ENCODE assay signal across 25 cellular contexts in the genomic region with DNA sequence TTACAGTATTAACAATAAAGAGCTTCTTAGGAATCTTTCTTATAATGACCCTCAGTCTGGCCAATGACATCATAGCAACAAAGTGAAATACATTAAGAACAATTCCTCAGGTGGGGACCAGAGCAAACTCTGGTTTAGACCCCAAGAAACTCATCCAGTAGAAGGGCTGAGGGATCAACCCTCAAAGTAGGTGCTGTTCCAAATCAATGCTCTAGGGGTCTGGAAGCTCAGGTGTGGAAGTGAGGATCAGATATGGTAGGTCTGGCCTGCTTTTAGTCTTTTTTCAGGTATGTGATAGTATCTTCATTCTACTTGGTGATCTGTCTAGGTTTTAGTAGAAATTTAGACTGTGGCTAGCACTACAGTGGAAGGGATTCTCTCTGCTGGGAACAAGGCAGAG.
DNase-seq lines count a peak whose midpoint lies in the region; ATAC-seq, FAIRE-seq and TF ChIP-seq lines count a peak whose summit lies in the region.
"Had no signal": no experiment of that assay in that cellular context is flagged by ENCODE, and none has a peak within 500 bp of the region (broad histone marks: within the 10 kb centered on the region; RNA-seq: fewer than 3 reads in every experiment).

No MANE protein-coding gene starts in this region.

- H3K36me3 ChIP-seq in H1 (ENCODE audit: control insufficient read depth in 2 of 4, insufficient read depth in 4 of 4, low read length in 3 of 4) (no peaks in the 10 kb centered on the region; a peak in 1 of 8 replicates), heart right ventricle (no peaks in the 10 kb centered on the region)
- H3K36me3 ChIP-seq: HAP-1, tibial nerve had no signal

- FAIRE-seq in H1 (lab: Jason Lieb, UNC) = no peak
- FAIRE-seq: kidney had no signal

- H2AK5ac ChIP-seq in H1 (ENCODE audit: low read depth, low read length) = no peak overlapping the region

- no peak overlapping the region for H2BK120ac ChIP-seq in H1 (replicated peaks; ENCODE audit: low read depth, low read length)

- H3K4ac ChIP-seq in H1 (replicated peaks; ENCODE audit: insufficient read length, low read depth, low read length) = no peak overlapping the region

- H3K27me3 ChIP-seq in H1 (replicated peaks in 1 of 4; ENCODE audit: control insufficient read depth in 3 of 4, extremely low read depth in 1 of 4, insufficient read depth in 3 of 4, low read length in 3 of 4) (no peaks in the 10 kb centered on the region), heart right ventricle (no peaks in the 10 kb centered on the region)
- H3K27me3 ChIP-seq: tibial nerve had no signal

- H3K79me1 ChIP-seq in H1 (ENCODE audit: low read depth, low read length) = no peaks in the 10 kb centered on the region

- H3K79me2 ChIP-seq in H1 (ENCODE audit: control insufficient read depth in 1 of 2, insufficient read depth in 2 of 2, low read length in 2 of 2) = no peaks in the 10 kb centered on the region

- H3K23me2 ChIP-seq in H1 (ENCODE audit: low read depth, low read length) = no peaks in the 10 kb centered on the region

- POLR2A ChIA-PET in H1 (lab: Charles Lee; ENCODE audit: partially characterized antibody) = no interaction called here

- CTCF ChIA-PET in H1 (lab: Charles Lee; ENCODE audit: partially characterized antibody) = interaction anchor here (0.8 to 3.9 kb wide), 9 partner anchors 10 to 157 kb away, joined by 3 to 17 read pairs (median 4); no protein-coding TSS in a partner anchor

- DNase-seq in H1 (ENCODE audit: low read depth in 1 of 2, low spot score in 2 of 2) (no peak), heart right ventricle (no peak), SW 1271 (lab: John Stamatoyannopoulos, UW) (no peak), ureter (ENCODE audit: low spot score) (no peak)
- DNase-seq in stimulated activated effector memory CD8-positive, alpha-beta T cell treated with anti-CD3 and anti-CD28 coated beads, Interleukin-12 subunit alpha, Interleukin-12 subunit beta, amount 100 ng/mL, for 72 hours (ENCODE audit: low spot score in 2 of 2) = no peak
- DNase-seq: activated CD4-positive, alpha-beta T cell treated with anti-CD3 and anti-CD28 coated beads, Interleukin-2, amount 50 U/mL, for 1 hour; activated naive CD4-positive, alpha-beta T cell treated with Interleukin-2 at 50 U/mL for 16 hours; activated T-cell treated with anti-CD3 and anti-CD28 coated beads, Interleukin-2, amount 50 U/mL, for 72 hours; cerebellar nuclear complex; kidney; naive B cell; NCI-H1105; NCI-H187 treated with DMSO at 0.1 percent for 48 hours; NCI-H2171 treated with DMSO at 0.1 percent for 48 hours; NCI-H510A treated with DMSO at 0.1 percent for 48 hours; PC-9; Right ventricle myocardium superior; stimulated activated naive CD4-positive, alpha-beta T cell treated with Interleukin-2 at 50 U/mL for 16 hours; T1000 had no signal

- no peak overlapping the region for H3K56ac ChIP-seq in H1 (replicated peaks; ENCODE audit: insufficient read length, low read depth, low read length)

- no peak overlapping the region for H2BK20ac ChIP-seq in H1 (ENCODE audit: low read length)

- no peak overlapping the region for H3K14ac ChIP-seq in H1 (ENCODE audit: insufficient read length)

- TF ChIP-seq CTCF in H1 (IDR thresholded peaks at IDR 0.05; ENCODE audit: control extremely low read depth in 1 of 3, insufficient read depth in 1 of 3, low read depth in 1 of 3, low read length in 3 of 3) (peak in 2 of 3 experiments; percentile 4 to 47; a peak in 1 of 4 replicates), heart right ventricle (IDR thresholded peaks at IDR 0.05) (no peak)

- no peak overlapping the region for H4K8ac ChIP-seq in H1 (ENCODE audit: extremely low read depth, insufficient read depth, low read length)

- no peak overlapping the region for H2BK5ac ChIP-seq in H1 (ENCODE audit: low read depth, low read length)

- TF ChIP-seq POLR2A in H1 (IDR thresholded peaks at IDR 0.05; ENCODE audit: control extremely low read depth in 1 of 2, low read depth in 2 of 2, low read length in 2 of 2) = no peak

- H3K23ac ChIP-seq in H1 (ENCODE audit: insufficient read length) = no peak overlapping the region

- H3K4me2 ChIP-seq in H1 (ENCODE audit: insufficient read depth in 1 of 2, low read depth in 2 of 2, low read length in 2 of 2) = no peak overlapping the region
- H3K4me2 ChIP-seq: PC-9 had no signal

- no peak overlapping the region for H2BK15ac ChIP-seq in H1 (ENCODE audit: low read length)

- H3K9me3 ChIP-seq in H1 (ENCODE audit: insufficient read depth in 2 of 2, low read depth in 1 of 2, low read length in 1 of 2) (no peaks in the 10 kb centered on the region), heart right ventricle (no peaks in the 10 kb centered on the region)
- H3K9me3 ChIP-seq: HAP-1, tibial nerve had no signal

- no peak overlapping the region for H2BK12ac ChIP-seq in H1 (ENCODE audit: low read depth, low read length)

- no peak overlapping the region for H3K27ac Mint-ChIP-seq in stimulated activated effector memory CD8-positive, alpha-beta T cell treated with anti-CD3 and anti-CD28 coated beads, Interleukin-12 subunit alpha, Interleukin-12 subunit beta, amount 100 ng/mL, for 72 hours
- H3K27ac Mint-ChIP-seq: activated T-cell treated with anti-CD3 and anti-CD28 coated beads, Interleukin-2, amount 50 U/mL, for 72 hours; CD14-positive monocyte; mesothelial cell of epicardium had no signal

- H3K4me1 ChIP-seq in H1 (replicated peaks in 1 of 4; ENCODE audit: control insufficient read depth in 3 of 4, insufficient read depth in 4 of 4, low read length in 3 of 4) (no peaks in the 10 kb centered on the region), heart right ventricle (no peaks in the 10 kb centered on the region)
- H3K4me1 ChIP-seq: HAP-1, tibial nerve had no signal

- no peaks in the 10 kb centered on the region for H3K36me3 Mint-ChIP-seq in stimulated activated effector memory CD8-positive, alpha-beta T cell treated with anti-CD3 and anti-CD28 coated beads, Interleukin-12 subunit alpha, Interleukin-12 subunit beta, amount 100 ng/mL, for 72 hours
- H3K36me3 Mint-ChIP-seq: CD14-positive monocyte, mesothelial cell of epicardium, naive B cell had no signal

- no peak overlapping the region; a peak in 1 of 7 replicates for H3K9ac ChIP-seq in H1 (replicated peaks in 1 of 4; ENCODE audit: extremely low read depth in 1 of 4, low read depth in 3 of 4, low read length in 3 of 4)

- H4K5ac ChIP-seq in H1 (ENCODE audit: insufficient read length, low read depth, low read length) = no peak overlapping the region

- ATAC-seq in GM19351 (IDR thresholded peaks at IDR 0.05; ENCODE audit: unreplicated experiment) = peak; percentile 64
- peak; percentile 71 for ATAC-seq in HG03159 (IDR thresholded peaks at IDR 0.05; ENCODE audit: unreplicated experiment)
- ATAC-seq in stimulated activated effector memory CD8-positive, alpha-beta T cell treated with anti-CD3 and anti-CD28 coated beads, Interleukin-12 subunit alpha, Interleukin-12 subunit beta, amount 100 ng/mL, for 72 hours = peak; percentile 22
- ATAC-seq in heart right ventricle = no peak
- ATAC-seq: activated T-cell treated with anti-CD3 and anti-CD28 coated beads, Interleukin-2, amount 50 U/mL, for 72 hours had no signal

- H4K20me1 ChIP-seq in H1 (replicated peaks in 1 of 2; ENCODE audit: control insufficient read depth in 1 of 2, insufficient read depth in 2 of 2, low read length in 2 of 2) = no peaks in the 10 kb centered on the region

- H3K27ac ChIP-seq in H1 (ENCODE audit: low read depth, low read length) (no peak overlapping the region), heart right ventricle (no peak overlapping the region)
- H3K27ac ChIP-seq: PC-9, tibial nerve had no signal

- no peak for TF ChIP-seq EP300 in H1 (IDR thresholded peaks at IDR 0.05; ENCODE audit: borderline replicate concordance in 1 of 2, low read depth in 2 of 2, low read length in 2 of 2)

- intact Hi-C loops in heart right ventricle (cut with DNase I) = no loop called here

- H3K4me3 Mint-ChIP-seq in stimulated activated effector memory CD8-positive, alpha-beta T cell treated with anti-CD3 and anti-CD28 coated beads, Interleukin-12 subunit alpha, Interleukin-12 subunit beta, amount 100 ng/mL, for 72 hours = no peak overlapping the region
- H3K4me3 Mint-ChIP-seq: activated T-cell treated with anti-CD3 and anti-CD28 coated beads, Interleukin-2, amount 50 U/mL, for 72 hours; CD14-positive monocyte; mesothelial cell of epicardium; naive B cell had no signal

- no peak overlapping the region for H3K18ac ChIP-seq in H1 (ENCODE audit: extremely low read depth, low read length)

- no peaks in the 10 kb centered on the region for H3K9me3 Mint-ChIP-seq in stimulated activated effector memory CD8-positive, alpha-beta T cell treated with anti-CD3 and anti-CD28 coated beads, Interleukin-12 subunit alpha, Interleukin-12 subunit beta, amount 100 ng/mL, for 72 hours
- H3K9me3 Mint-ChIP-seq: activated T-cell treated with anti-CD3 and anti-CD28 coated beads, Interleukin-2, amount 50 U/mL, for 72 hours; mesothelial cell of epicardium had no signal

- H3K4me1 Mint-ChIP-seq in stimulated activated effector memory CD8-positive, alpha-beta T cell treated with anti-CD3 and anti-CD28 coated beads, Interleukin-12 subunit alpha, Interleukin-12 subunit beta, amount 100 ng/mL, for 72 hours = no peaks in the 10 kb centered on the region
- H3K4me1 Mint-ChIP-seq: CD14-positive monocyte, mesothelial cell of epicardium, naive B cell had no signal

- H4K91ac ChIP-seq in H1 (replicated peaks; ENCODE audit: insufficient read length, low read length) = no peak overlapping the region

- H3K4me3 ChIP-seq in H1 (ENCODE audit: extremely low read depth in 1 of 4, insufficient read depth in 2 of 4, low read depth in 3 of 4, low read length in 4 of 4) = no peak overlapping the region
- no peak overlapping the region for H3K4me3 ChIP-seq in heart right ventricle
- H3K4me3 ChIP-seq: HAP-1, PC-9, tibial nerve had no signal

- H2AFZ ChIP-seq in H1 (ENCODE audit: low read length) = no peak overlapping the region
- H2AFZ ChIP-seq: PC-9 had no signal

- TF ChIP-seq RAD21 in H1 (IDR thresholded peaks at IDR 0.05 in 1 of 2, conservative IDR thresholded peaks at IDR 0.05 in 1 of 2; ENCODE audit: low read depth in 2 of 2, low read length in 2 of 2) = peak; percentile 16 to 30; a peak in 1 of 4 replicates

TF ChIP-seq in H1, 55 proteins besides CTCF, POLR2A, EP300 and RAD21:
- TF ChIP-seq SUZ12 (IDR thresholded peaks at IDR 0.05; ENCODE audit: low read length) (no peak), POLR2AphosphoS5 (IDR thresholded peaks at IDR 0.05; ENCODE audit: low read depth, low read length) (no peak)

Comparison
In these comparisons a context has a peak if more than half of its experiments do, and no peak if none do; other contexts are left out.
1. ATAC-seq: peak in GM19351 (single experiment), HG03159 (single experiment) and stimulated activated effector memory CD8-positive, alpha-beta T cell treated with anti-CD3 and anti-CD28 coated beads, Interleukin-12 subunit alpha, Interleukin-12 subunit beta, amount 100 ng/mL, for 72 hours (single experiment); none in heart right ventricle (0 of 8).
2. CTCF ChIP-seq: peak in H1 (2 of 3); none in heart right ventricle (0 of 9).